ENCODE assay signal across 25 cellular contexts in the genomic region with DNA sequence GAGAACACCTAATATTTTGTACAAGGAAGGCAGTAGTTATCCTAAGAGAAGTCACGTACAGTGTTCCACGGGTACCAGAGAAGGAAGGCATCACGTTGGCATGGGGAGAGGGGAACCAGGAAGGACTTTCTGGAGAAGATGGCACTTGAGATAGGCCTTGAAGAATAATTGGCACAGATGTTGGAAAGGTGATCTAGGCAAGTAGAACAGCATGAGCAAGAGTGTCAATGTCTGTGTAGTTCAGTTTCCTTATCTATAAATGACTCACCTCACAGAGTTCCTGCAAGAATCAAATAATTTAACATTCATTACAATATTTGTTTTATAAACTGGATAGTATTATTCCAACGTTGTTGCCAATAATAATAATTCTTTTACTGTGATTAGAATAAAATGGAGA. TPM values are rescaled to one million over a fixed set of nuclear protein-coding genes. Genes with fewer than 3 reads are reported as not detected.
DNase-seq lines count a peak whose midpoint lies in the region; ATAC-seq, FAIRE-seq and TF ChIP-seq lines count a peak whose summit lies in the region.
"Had no signal": no experiment of that assay in that cellular context is flagged by ENCODE, and none has a peak within 500 bp of the region (broad histone marks: within the 10 kb centered on the region; RNA-seq: fewer than 3 reads in every experiment).

No MANE protein-coding gene starts in this region.

- peak overlapping the region in 1 of 2 experiments; percentile 53 for H2BK12ac ChIP-seq in mesenchymal stem cell (ENCODE audit: low read length in 2 of 2)

- BruUV-seq in Calu3 (replicated peaks; lab: Mats Ljungman, UMichigan) (no TSS peak), endothelial cell of umbilical vein (replicated peaks; lab: Mats Ljungman, UMichigan) (no TSS peak)

- peak overlapping the region; percentile 59 for H3K4me2 ChIP-seq in endothelial cell of umbilical vein (ENCODE audit: insufficient read depth, low read length)
- H3K4me2 ChIP-seq in mesenchymal stem cell (ENCODE audit: low read length, poor library complexity, severe bottlenecking), result no peak overlapping the region

- no peaks in the 10 kb centered on the region for H3K27me3 ChIP-seq in RWPE2 (ENCODE audit: insufficient read depth, poor library complexity, severe bottlenecking)
- H3K27me3 ChIP-seq in endothelial cell of umbilical vein (ENCODE audit: control insufficient read depth in 2 of 2, insufficient read depth in 2 of 2, low read length in 2 of 2), result no peaks in the 10 kb centered on the region
- H3K27me3 ChIP-seq in mesenchymal stem cell (ENCODE audit: control insufficient read depth in 1 of 2, insufficient read depth in 1 of 2, low read length in 2 of 2), result no peaks in the 10 kb centered on the region
- no peaks in the 10 kb centered on the region for H3K27me3 ChIP-seq in gastrocnemius medialis
- H3K27me3 ChIP-seq: Peyer's patch had no signal

- no peaks in the 10 kb centered on the region for H3K36me3 Mint-ChIP-seq in Calu3 (ENCODE audit: insufficient read depth, unreplicated experiment)
- H3K36me3 Mint-ChIP-seq: CD4-positive, CD25-positive, alpha-beta regulatory T cell; IgD-negative memory B cell had no signal

- no peak overlapping the region for H3K14ac ChIP-seq in mesenchymal stem cell (ENCODE audit: low read length in 2 of 2)

- H3K27ac Mint-ChIP-seq in Calu3 (ENCODE audit: unreplicated experiment), result peak overlapping the region; percentile 20
- H3K27ac Mint-ChIP-seq: H9, IgD-negative memory B cell had no signal

- no peak overlapping the region for H3K4ac ChIP-seq in mesenchymal stem cell (ENCODE audit: low read depth in 1 of 2, low read length in 2 of 2)

- H3K9me3 ChIP-seq in RWPE2 (ENCODE audit: severe bottlenecking) (no peaks in the 10 kb centered on the region), endothelial cell of umbilical vein (replicated peaks; ENCODE audit: control insufficient read depth, insufficient read depth, low read length) (no peaks in the 10 kb centered on the region), mesenchymal stem cell (ENCODE audit: control insufficient read depth, low read length) (no peaks in the 10 kb centered on the region), gastrocnemius medialis (no peaks in the 10 kb centered on the region)
- H3K9me3 ChIP-seq: Peyer's patch, SJCRH30 had no signal

- peak overlapping the region; percentile 2 for H3K4me3 Mint-ChIP-seq in Calu3 (ENCODE audit: low read depth, unreplicated experiment)
- H3K4me3 Mint-ChIP-seq: CD4-positive, CD25-positive, alpha-beta regulatory T cell; H9; IgD-negative memory B cell had no signal

- in situ Hi-C loops in gastrocnemius medialis (cut with MboI; ENCODE audit: low sequenced_read_pairs in 4 of 4), result no loop called here

- no peak overlapping the region for H3K23ac ChIP-seq in mesenchymal stem cell (ENCODE audit: low read length in 2 of 2)

- no peak overlapping the region for H3K18ac ChIP-seq in mesenchymal stem cell (ENCODE audit: low read depth in 1 of 2, low read length in 2 of 2)

- no peak overlapping the region for H2BK5ac ChIP-seq in mesenchymal stem cell (ENCODE audit: low read depth, low read length, poor library complexity, severe bottlenecking)

- TF ChIP-seq CTCF in Calu3 (IDR thresholded peaks at IDR 0.05; ENCODE audit: unreplicated experiment) (no peak), RWPE2 (IDR thresholded peaks at IDR 0.05; ENCODE audit: poor library complexity, severe bottlenecking) (no peak), endothelial cell of umbilical vein (IDR thresholded peaks at IDR 0.05; ENCODE audit: extremely low read depth in 1 of 2, insufficient read depth in 1 of 2, low read depth in 1 of 2, low read length in 2 of 2) (no peak), gastrocnemius medialis (IDR thresholded peaks at IDR 0.05 in 4 of 5, conservative IDR thresholded peaks at IDR 0.05 in 1 of 5) (no peak)

- H3K9ac ChIP-seq in endothelial cell of umbilical vein (replicated peaks; ENCODE audit: extremely low read depth, insufficient read depth, low read length), result no peak overlapping the region
- H3K9ac ChIP-seq in mesenchymal stem cell (ENCODE audit: low read length), result no peak overlapping the region
- H3K9ac ChIP-seq: GM23248 had no signal

- FAIRE-seq in endothelial cell of umbilical vein (lab: Jason Lieb, UNC) (peak; percentile 77), frontal cortex (lab: Jason Lieb, UNC) (no peak)
- FAIRE-seq: GM12878, HTR-8/SVneo had no signal

- no peaks in the 10 kb centered on the region for H3K36me3 ChIP-seq in RWPE2 (ENCODE audit: low read depth)
- no peaks in the 10 kb centered on the region for H3K36me3 ChIP-seq in endothelial cell of umbilical vein (ENCODE audit: control insufficient read depth in 2 of 2, extremely low read depth in 1 of 2, insufficient read depth in 2 of 2, low read length in 2 of 2)
- H3K36me3 ChIP-seq in mesenchymal stem cell (ENCODE audit: control insufficient read depth in 1 of 2, insufficient read depth in 2 of 2, low read depth in 1 of 2, low read length in 2 of 2), result no peaks in the 10 kb centered on the region
- no peaks in the 10 kb centered on the region for H3K36me3 ChIP-seq in gastrocnemius medialis
- H3K36me3 ChIP-seq: Peyer's patch, SJCRH30 had no signal

- 97% methylated on average over 3 of the region's 4 CpGs for WGBS in mesenchymal stem cell

- no peaks in the 10 kb centered on the region for H3K79me2 ChIP-seq in endothelial cell of umbilical vein (ENCODE audit: control insufficient read depth, insufficient read depth, low read length)

- intact Hi-C loops in Calu3 (cut with micrococcal nuclease; ENCODE audit: unreplicated experiment), result loop anchor here (5.0 kb wide), 1 partner anchor 49 kb away; a partner anchor contains a TSS
- intact Hi-C loops in endothelial cell of umbilical vein (cut with micrococcal nuclease), result no loop called here
- intact Hi-C loops in gastrocnemius medialis (cut with DNase I; ENCODE audit: low total_unique reads), result no loop called here

- no peak for TF ChIP-seq POLR2A in endothelial cell of umbilical vein (IDR thresholded peaks at IDR 0.05; ENCODE audit: low read depth, low read length)
- no peak for TF ChIP-seq POLR2A in gastrocnemius medialis (IDR thresholded peaks at IDR 0.05)

- dilution Hi-C loops in endothelial cell of umbilical vein (cut with MboI; ENCODE audit: extremely low pct_ligation_motif_present, low sequenced_read_pairs), result no loop called here

- H2AFZ ChIP-seq in endothelial cell of umbilical vein (ENCODE audit: low read depth, low read length) (no peak overlapping the region), mesenchymal stem cell (ENCODE audit: low read depth, low read length) (no peak overlapping the region)
- H2AFZ ChIP-seq: GM23248 had no signal

- H2AK5ac ChIP-seq in mesenchymal stem cell (ENCODE audit: low read length, severe bottlenecking), result peak overlapping the region; percentile 31

- H3K4me3 ChIP-seq in RWPE2 (ENCODE audit: severe bottlenecking) (no peak overlapping the region), endothelial cell of umbilical vein (replicated peaks in 1 of 3; ENCODE audit: insufficient read depth in 1 of 3, low read depth in 1 of 3, low read length in 3 of 3) (no peak overlapping the region), mesenchymal stem cell (ENCODE audit: insufficient read depth in 1 of 2, low read depth in 1 of 2, low read length in 2 of 2) (no peak overlapping the region), gastrocnemius medialis (no peak overlapping the region)
- H3K4me3 ChIP-seq: GM12878, GM23248, Peyer's patch, SJCRH30 had no signal

- POLR2A ChIA-PET in endothelial cell of umbilical vein (lab: Charles Lee), result no interaction called here

- no peaks in the 10 kb centered on the region for H4K20me1 ChIP-seq in endothelial cell of umbilical vein (replicated peaks; ENCODE audit: control insufficient read depth, extremely low read depth, insufficient read depth, low read length)

- peaks cover 71% of the 10 kb centered on the region for H3K4me1 Mint-ChIP-seq in Calu3 (ENCODE audit: low read depth, unreplicated experiment)
- H3K4me1 Mint-ChIP-seq: IgD-negative memory B cell had no signal

- no peak overlapping the region for H2BK15ac ChIP-seq in mesenchymal stem cell (ENCODE audit: low read depth, poor library complexity, severe bottlenecking)

- H4K91ac ChIP-seq in mesenchymal stem cell (ENCODE audit: low read length), result no peak overlapping the region

- no peaks in the 10 kb centered on the region for H3K27me3 Mint-ChIP-seq in Calu3 (ENCODE audit: unreplicated experiment)

- no peak for ATAC-seq in RWPE2 (ENCODE audit: low read depth)
- ATAC-seq in GM19324 (IDR thresholded peaks at IDR 0.05; ENCODE audit: low FRiP score, unreplicated experiment), result no peak
- no peak for ATAC-seq in gastrocnemius medialis
- ATAC-seq: GM12878 had no signal

- no peaks in the 10 kb centered on the region for H3K79me1 ChIP-seq in mesenchymal stem cell (replicated peaks; ENCODE audit: low read length, poor library complexity, severe bottlenecking)

- CTCF ChIA-PET in Calu3 (lab: Charles Lee) (no interaction called here), endothelial cell of umbilical vein (lab: Charles Lee) (no interaction called here)

- no peaks in the 10 kb centered on the region for H3K9me1 ChIP-seq in endothelial cell of umbilical vein (replicated peaks; ENCODE audit: control insufficient read depth, extremely low read depth, insufficient read depth, low read length)

- H4K8ac ChIP-seq in mesenchymal stem cell (ENCODE audit: low read length), result no peak overlapping the region

- no peaks in the 10 kb centered on the region for H3K9me3 Mint-ChIP-seq in Calu3 (ENCODE audit: low read depth, unreplicated experiment)
- H3K9me3 Mint-ChIP-seq: CD4-positive, CD25-positive, alpha-beta regulatory T cell; H9; IgD-negative memory B cell had no signal

- DNase-seq in Calu3 (no peak), RWPE2 (ENCODE audit: low spot score) (no peak), endothelial cell of umbilical vein (ENCODE audit: low read depth, low spot score) (peak; percentile 72), mesenchymal stem cell (no peak), gastrocnemius medialis (no peak), frontal cortex (ENCODE audit: low spot score in 2 of 2) (no peak), glomerular visceral epithelial cell (ENCODE audit: extremely low spot score) (no peak)
- DNase-seq: CD4-positive, CD25-positive, alpha-beta regulatory T cell; DMS79 treated with DMSO at 0.1 percent for 48 hours; GM23248; H9; Karpas-422; NCI-H1694; NCI-H2081; NCI-H2171; NCI-H345; NCI-H524; NCI-H774; NK-92 treated with Interleukin-12 subunit alpha and Interleukin-12 subunit beta, amount 100 ng/mL, for 24 hours; Peyer's patch; SJCRH30 had no signal

- H3K27ac ChIP-seq in RWPE2 (ENCODE audit: poor library complexity, severe bottlenecking) (peak overlapping the region; percentile 96), endothelial cell of umbilical vein (ENCODE audit: insufficient read depth, low read depth, low read length) (peak overlapping the region; percentile 40), mesenchymal stem cell (ENCODE audit: low read length, poor library complexity, severe bottlenecking) (no peak overlapping the region), gastrocnemius medialis (no peak overlapping the region)
- H3K27ac ChIP-seq: GM23248, Peyer's patch, SJCRH30 had no signal

- no peak overlapping the region for H2BK120ac ChIP-seq in mesenchymal stem cell (ENCODE audit: low read depth, low read length)

- H3K4me1 ChIP-seq in RWPE2 (ENCODE audit: insufficient read depth, poor library complexity, severe bottlenecking), result peaks cover 64% of the 10 kb centered on the region
- H3K4me1 ChIP-seq in endothelial cell of umbilical vein (ENCODE audit: control insufficient read depth, extremely low read depth, insufficient read depth, low read length), result peaks cover 51% of the 10 kb centered on the region
- H3K4me1 ChIP-seq in mesenchymal stem cell (ENCODE audit: control insufficient read depth, insufficient read depth, low read depth, low read length), result peaks cover 12% of the 10 kb centered on the region
- H3K4me1 ChIP-seq in gastrocnemius medialis, result peaks cover 23 to 24% of the 10 kb centered on the region in 2 donors
- H3K4me1 ChIP-seq: SJCRH30 had no signal

RNA-seq across cellular contexts. Expression of a gene that starts 48.3 kb away (rescaled TPM):
- total RNA-seq in Calu3 (2022), result 240 and 254 TPM in 2 replicates
- 347 and 353 TPM in 2 replicates for total RNA-seq in endothelial cell of umbilical vein
- polyA plus RNA-seq in endothelial cell of umbilical vein, result 130 and 174 TPM in 2 replicates
- polyA plus RNA-seq in endothelial cell of umbilical vein (2011; cell fraction: cytosol; rRNA removed), result 219 and 224 TPM in 2 replicates
- polyA plus RNA-seq in endothelial cell of umbilical vein (2011; cell fraction: nucleus; rRNA removed), result 143 and 157 TPM in 2 replicates
- 344 and 564 TPM in 2 replicates for polyA plus RNA-seq in endothelial cell of umbilical vein (2012)
- polyA minus RNA-seq in endothelial cell of umbilical vein, result 305 and 337 TPM in 2 replicates
- 414 TPM for polyA minus RNA-seq in endothelial cell of umbilical vein (2011; cell fraction: cytosol; rRNA and poly(A)+ RNA removed)
- polyA minus RNA-seq in endothelial cell of umbilical vein (2011; cell fraction: nucleus; rRNA and poly(A)+ RNA removed), result 184 and 211 TPM in 2 replicates
- 154 TPM for polyA plus RNA-seq in mesenchymal stem cell (2013, experiment 1 of 2)
- 163 TPM for polyA plus RNA-seq in mesenchymal stem cell (2013, experiment 2 of 2)
- 100 to 1,000 TPM; 204 to 317 (median 240) TPM for total RNA-seq in gastrocnemius medialis
- 437 TPM for total RNA-seq in frontal cortex

Comparison
In these comparisons a context has a peak if more than half of its experiments do, and no peak if none do; other contexts are left out.
1. H3K27ac ChIP-seq: peak in RWPE2 (single experiment) and endothelial cell of umbilical vein (single experiment); none in mesenchymal stem cell (single experiment) and gastrocnemius medialis (0 of 4).